8 cellular contexts compared by ENCODE assay signal in genomic region chr7:139359366-139360209, GRCh38. TPM values are rescaled to one million over a fixed set of nuclear protein-coding genes. Genes with fewer than 3 reads are reported as not detected.
DNase-seq lines count a peak whose midpoint lies in the region; ATAC-seq, FAIRE-seq and TF ChIP-seq lines count a peak whose summit lies in the region.

LUC7L2 (plus strand) TSS chr7:139359894; CDS start chr7:139360262, 368 bp downstream.

- no peak for FAIRE-seq in small intestine (lab: Jason Lieb, UNC)

- ATAC-seq in GM18870 (IDR thresholded peaks at IDR 0.05; ENCODE audit: unreplicated experiment) (peak; percentile 66), HG03135 (IDR thresholded peaks at IDR 0.05; ENCODE audit: unreplicated experiment) (peak; percentile 75)

- H3K27ac ChIP-seq in VCaP (peak within 1 kb of the TSS; percentile 99), breast epithelium (peak within 1 kb of the TSS; percentile 98 to 100), iPS-20b (ENCODE audit: low read length) (peak within 1 kb of the TSS; percentile 93), small intestine (ENCODE audit: low read depth in 1 of 2, low read length in 1 of 2) (peak within 1 kb of the TSS; percentile 99 to 100)

- TF ChIP-seq POLR2A in breast epithelium (IDR thresholded peaks at IDR 0.05), result peak; percentile 88

- H3K9me3 ChIP-seq in breast epithelium (no peaks in the 10 kb centered on the region), iPS-20b (ENCODE audit: insufficient read depth, low read depth, low read length) (no peaks in the 10 kb centered on the region), small intestine (ENCODE audit: control insufficient read depth, low read depth) (no peaks in the 10 kb centered on the region)

- H3K27me3 ChIP-seq in breast epithelium (no peaks in the 10 kb centered on the region), iPS-20b (ENCODE audit: insufficient read depth, low read length) (no peaks in the 10 kb centered on the region), small intestine (ENCODE audit: control insufficient read depth in 2 of 2, insufficient read depth in 2 of 2, low read length in 2 of 2) (no peaks in the 10 kb centered on the region)

- H3K36me3 ChIP-seq in breast epithelium (no peaks in the 10 kb centered on the region), iPS-20b (ENCODE audit: insufficient read depth, low read depth, low read length) (peaks cover 10% of the 10 kb centered on the region; the same call in 1 of the 2 replicates), small intestine (ENCODE audit: control insufficient read depth in 2 of 2, insufficient read depth in 2 of 2, low read length in 2 of 2) (no peaks in the 10 kb centered on the region)

- in situ Hi-C loops in ACHN (cut with HindIII; ENCODE audit: low pct_ligation_motif_present, low pct_unique_long_range_greater_than_20kb, low sequenced_read_pairs), result no loop called here

- TF ChIP-seq CTCF in VCaP (conservative IDR thresholded peaks at IDR 0.05), result 0 out of 2 replicates have a peak, but pooled peaks have one; percentile 12
- peak; percentile 4 to 8 (median 7) for TF ChIP-seq CTCF in breast epithelium (IDR thresholded peaks at IDR 0.05)

- WGBS in small intestine, 3 donors, result 0% methylated on average over 79 to 98 of the region's 98 CpGs

- intact Hi-C loops in breast epithelium (cut with DNase I; ENCODE audit: low total_unique reads), result no loop called here

- H3K9ac ChIP-seq in iPS-20b (ENCODE audit: low read depth, low read length), result peak within 1 kb of the TSS; percentile 98

- H3K4me3 ChIP-seq in breast epithelium (peak within 1 kb of the TSS; percentile 74 to 95 (median 84)), iPS-20b (ENCODE audit: low read length) (peak within 1 kb of the TSS; percentile 90), small intestine (ENCODE audit: low read depth in 1 of 2, low read length in 2 of 2) (peak within 1 kb of the TSS; percentile 93 to 96)

- peak; percentile 100 for DNase-seq in ACHN
- DNase-seq in NCI-H2196 treated with DMSO at 0.1 percent for 48 hours (lab: John Stamatoyannopoulos, UW; ENCODE audit: unreplicated experiment), result peak; percentile 97
- DNase-seq in breast epithelium (ENCODE audit: low spot score in 2 of 2), result peak; percentile 99 to 100
- peak; percentile 98 for DNase-seq in small intestine

- peaks cover 0 to 4% of the 10 kb centered on the region in 2 donors for H3K4me1 ChIP-seq in breast epithelium
- H3K4me1 ChIP-seq in iPS-20b (ENCODE audit: insufficient read depth, low read length), result peaks cover 23% of the 10 kb centered on the region; the same call in 1 of the 2 replicates
- peaks cover 0 to 5% of the 10 kb centered on the region in 2 donors for H3K4me1 ChIP-seq in small intestine (ENCODE audit: control insufficient read depth in 2 of 2, insufficient read depth in 1 of 2, low read depth in 1 of 2, low read length in 1 of 2)

RNA-seq across cellular contexts. Expression of gene LUC7L2, which starts in this region (rescaled TPM):
- total RNA-seq in breast epithelium, result 100 to 1,000 TPM in 1 of 3 donors, 10 to 100 TPM in 2; 77.3 to 108 (median 89.8) TPM
- 10 to 100 TPM; 32.2 to 45.6 (median 35.9) TPM for polyA plus RNA-seq in small intestine

Comparison
In these comparisons a context has a peak if more than half of its experiments do, and no peak if none do; other contexts are left out.
1. Peak in every context shown above with its lines: DNase-seq, ATAC-seq, H3K4me3 ChIP-seq and H3K27ac ChIP-seq.